1 cellular context compared by ENCODE assay signal in genomic region chr20:40687384-40688128, GRCh38.
A peak's percentile ranks its signal among the peaks of the same experiment; 100 is the strongest.
TF ChIP-seq lines count a peak whose summit lies in the region.

No MANE protein-coding gene starts in this region.

TF ChIP-seq in HepG2, 621 proteins besides CTCF, POLR2A, EP300 and RAD21 (continued from another document and continues in another):
- TF ChIP-seq DDIT3 (CRISPR knock-in tag; IDR thresholded peaks at IDR 0.05) (no peak), TFDP1 (CRISPR knock-in tag; IDR thresholded peaks at IDR 0.05; ENCODE audit: borderline replicate concordance) (no peak), ZNF619 (CRISPR knock-in tag; IDR thresholded peaks at IDR 0.05) (no peak), MEIS1 (CRISPR knock-in tag; IDR thresholded peaks at IDR 0.05; ENCODE audit: borderline replicate concordance) (no peak), ZNF160 (CRISPR knock-in tag; IDR thresholded peaks at IDR 0.05) (no peak), NONO (IDR thresholded peaks at IDR 0.05) (no peak), NONO (CRISPR knock-in tag; conservative IDR thresholded peaks at IDR 0.05) (no peak), MXD1 (CRISPR knock-in tag; IDR thresholded peaks at IDR 0.05) (peak; percentile 55; the same call in 1 of the 2 replicates), POLR2G (IDR thresholded peaks at IDR 0.05; ENCODE audit: low read depth, low read length) (no peak), ZNF704 (CRISPR knock-in tag; IDR thresholded peaks at IDR 0.05; ENCODE audit: borderline replicate concordance) (no peak), PRDM15 (CRISPR knock-in tag; IDR thresholded peaks at IDR 0.05) (no peak), ZNF251 (CRISPR knock-in tag; IDR thresholded peaks at IDR 0.05) (0 out of 2 replicates have a peak, but pooled peaks have one; percentile 35), JUNB (CRISPR knock-in tag; IDR thresholded peaks at IDR 0.05; ENCODE audit: borderline replicate concordance) (no peak), DR1 (CRISPR knock-in tag; IDR thresholded peaks at IDR 0.05) (no peak), GZF1 (CRISPR knock-in tag; IDR thresholded peaks at IDR 0.05) (0 out of 2 replicates have a peak, but pooled peaks have one; percentile 36), HBP1 (CRISPR knock-in tag; IDR thresholded peaks at IDR 0.05; ENCODE audit: low read depth) (no peak), ATF4 (CRISPR knock-in tag; IDR thresholded peaks at IDR 0.05) (no peak), FOXP1 (IDR thresholded peaks at IDR 0.05) (no peak), FOXP1 (CRISPR knock-in tag; IDR thresholded peaks at IDR 0.05) (no peak), XRCC5 (optimal IDR thresholded peaks at IDR 0.05; ENCODE audit: low read length) (no peak), PHF20 (CRISPR knock-in tag; IDR thresholded peaks at IDR 0.05) (no peak), PAX8 (CRISPR knock-in tag; IDR thresholded peaks at IDR 0.05; ENCODE audit: borderline replicate concordance) (0 out of 2 replicates have a peak, but pooled peaks have one; percentile 33), GTF2F1 (IDR thresholded peaks at IDR 0.05; ENCODE audit: low read length) (no peak), GATA4 (IDR thresholded peaks at IDR 0.05; ENCODE audit: borderline replicate concordance, low read depth) (no peak), HDAC2 (CRISPR knock-in tag; IDR thresholded peaks at IDR 0.05) (peak; percentile 12; the same call in 1 of the 2 replicates), ZNF343 (CRISPR knock-in tag; IDR thresholded peaks at IDR 0.05) (no peak), GABPB1 (CRISPR knock-in tag; IDR thresholded peaks at IDR 0.05) (peak; percentile 35; the same call in 1 of the 2 replicates), ZNF616 (CRISPR knock-in tag; IDR thresholded peaks at IDR 0.05; ENCODE audit: low read depth) (no peak), NR2F1 (CRISPR knock-in tag; IDR thresholded peaks at IDR 0.05) (no peak), ZFY (CRISPR knock-in tag; IDR thresholded peaks at IDR 0.05) (no peak), AGO1 (IDR thresholded peaks at IDR 0.05; ENCODE audit: low read depth, low read length, poor library complexity, severe bottlenecking) (peak; percentile 36), ISL2 (CRISPR knock-in tag; IDR thresholded peaks at IDR 0.05) (no peak), NFIB (CRISPR knock-in tag; IDR thresholded peaks at IDR 0.05; ENCODE audit: borderline replicate concordance) (no peak), ERF (CRISPR knock-in tag; IDR thresholded peaks at IDR 0.05) (no peak), MTA3 (CRISPR knock-in tag; IDR thresholded peaks at IDR 0.05) (no peak), MYC (CRISPR knock-in tag; IDR thresholded peaks at IDR 0.05; ENCODE audit: borderline replicate concordance) (no peak), TOPORS (CRISPR knock-in tag; IDR thresholded peaks at IDR 0.05) (0 out of 2 replicates have a peak, but pooled peaks have one; percentile 45), ZNF724P (CRISPR knock-in tag; IDR thresholded peaks at IDR 0.05; ENCODE audit: borderline replicate concordance) (0 out of 2 replicates have a peak, but pooled peaks have one; percentile 43), ETS1 (CRISPR knock-in tag; IDR thresholded peaks at IDR 0.05) (no peak), IRX3 (CRISPR knock-in tag; IDR thresholded peaks at IDR 0.05; ENCODE audit: borderline replicate concordance, low read depth) (no peak), ZNF800 (CRISPR knock-in tag; IDR thresholded peaks at IDR 0.05) (peak; percentile 100), ATF3 (CRISPR knock-in tag; IDR thresholded peaks at IDR 0.05) (no peak), ZBTB25 (CRISPR knock-in tag; IDR thresholded peaks at IDR 0.05) (no peak), ZNF33A (CRISPR knock-in tag; IDR thresholded peaks at IDR 0.05; ENCODE audit: borderline replicate concordance) (no peak), ZNF367 (CRISPR knock-in tag; IDR thresholded peaks at IDR 0.05; ENCODE audit: borderline replicate concordance) (no peak), TARDBP (CRISPR knock-in tag; IDR thresholded peaks at IDR 0.05) (no peak), PREB (CRISPR knock-in tag; IDR thresholded peaks at IDR 0.05) (no peak), SAP130 (CRISPR knock-in tag; IDR thresholded peaks at IDR 0.05; ENCODE audit: low read depth) (no peak), NCOA2 (CRISPR knock-in tag; IDR thresholded peaks at IDR 0.05) (no peak), ZNF737 (CRISPR knock-in tag; IDR thresholded peaks at IDR 0.05; ENCODE audit: borderline replicate concordance) (no peak), ZNF703 (CRISPR knock-in tag; IDR thresholded peaks at IDR 0.05; ENCODE audit: borderline replicate concordance) (no peak), CBX2 (IDR thresholded peaks at IDR 0.05; ENCODE audit: low read depth, low read length) (no peak), CBX2 (CRISPR knock-in tag; IDR thresholded peaks at IDR 0.05; ENCODE audit: low read depth) (0 out of 2 replicates have a peak, but pooled peaks have one; percentile 29)
